In genomic region chr11:82732734-82733443, GRCh38 we compare ENCODE assay signal across 8 cellular contexts. TPM values are rescaled to one million over a fixed set of nuclear protein-coding genes. Genes with fewer than 3 reads are reported as not detected.
DNase-seq lines count a peak whose midpoint lies in the region; ATAC-seq and TF ChIP-seq lines count a peak whose summit lies in the region.

No MANE protein-coding gene starts in this region.

- no peaks in the 10 kb centered on the region for H3K36me3 ChIP-seq in cardiac muscle cell

- H3K4me1 ChIP-seq in cardiac muscle cell (ENCODE audit: low read depth), result no peaks in the 10 kb centered on the region

- H3K9me3 ChIP-seq in cardiac muscle cell (ENCODE audit: low read depth), result no peaks in the 10 kb centered on the region

- DNase-seq in cardiac muscle cell (ENCODE audit: low read depth in 1 of 2, low spot score in 1 of 2), result peak in 1 of 2 donors; percentile 43
- no peak for DNase-seq in Right ventricle myocardium inferior (ENCODE audit: missing footprints)
- peak; percentile 55 for DNase-seq in activated CD8-positive, alpha-beta memory T cell treated with anti-CD3 and anti-CD28 coated beads, Interleukin-2, amount 50 U/mL, for 48 hours
- peak in 34 of 42 donors; percentile 12 to 82 (median 56) for DNase-seq in head of caudate nucleus
- DNase-seq in retina, result peak; percentile 68
- no peak for DNase-seq in MV-4-11 (lab: John Stamatoyannopoulos, UW)
- no peak for DNase-seq in AG08395 (ENCODE audit: low spot score)

- no peak for TF ChIP-seq CTCF in cardiac muscle cell (IDR thresholded peaks at IDR 0.05; ENCODE audit: low read depth, low read length)

- intact Hi-C loops in Right ventricle myocardium inferior (cut with DNase I), result no loop called here
- intact Hi-C loops in head of caudate nucleus (cut with DNase I), result loop anchor here (5.0 kb wide), 2 partner anchors 64 to 129 kb away; no protein-coding TSS in a partner anchor

- peak overlapping the region; percentile 76 for H3K4me3 ChIP-seq in cardiac muscle cell

- no peak overlapping the region for H3K27ac ChIP-seq in cardiac muscle cell

- ATAC-seq in Right ventricle myocardium inferior (no peak), HG03108 (IDR thresholded peaks at IDR 0.05; ENCODE audit: unreplicated experiment) (no peak)

- H3K27me3 ChIP-seq in cardiac muscle cell, result peaks cover 71% of the 10 kb centered on the region

RNA-seq across cellular contexts. Expression of gene FAM181B, which starts 0.8 kb away (rescaled TPM):
- total RNA-seq in cardiac muscle cell (0.60 and 0.99 TPM in 2 replicates), Right ventricle myocardium inferior (0.08 TPM)
- 1.0 and 1.4 TPM in 2 replicates for polyA plus RNA-seq in cardiac muscle cell

Comparison
In these comparisons a context has a peak if more than half of its experiments do, and no peak if none do; other contexts are left out.
1. DNase-seq: peak in activated CD8-positive, alpha-beta memory T cell treated with anti-CD3 and anti-CD28 coated beads, Interleukin-2, amount 50 U/mL, for 48 hours (single experiment), head of caudate nucleus (34 of 42) and retina (single experiment); none in Right ventricle myocardium inferior (single experiment), MV-4-11 (single experiment) and AG08395 (single experiment).